In genomic region chr10:104199567-104199966, GRCh38 we compare ENCODE assay signal across 26 cellular contexts. TPM values are rescaled to one million over a fixed set of nuclear protein-coding genes. Genes with fewer than 3 reads are reported as not detected.
DNase-seq lines count a peak whose midpoint lies in the region; ATAC-seq, FAIRE-seq and TF ChIP-seq lines count a peak whose summit lies in the region.
"Had no signal": no experiment of that assay in that cellular context is flagged by ENCODE, and none has a peak within 500 bp of the region (broad histone marks: within the 10 kb centered on the region; RNA-seq: fewer than 3 reads in every experiment).

No MANE protein-coding gene starts in this region.

- CTCF ChIA-PET in A549 (lab: Yijun Ruan, JAX): interaction anchor here (2.4 kb wide), 1 partner anchor 11 kb away, joined by 8 read pairs; no protein-coding TSS in a partner anchor

- no peak for TF ChIP-seq EP300 in A549 (IDR thresholded peaks at IDR 0.05)

- 0 out of 3 replicates have a peak overlapping the region, but pooled peaks have one; percentile 11 for H3K4me2 ChIP-seq in A549
- H3K4me2 ChIP-seq in hepatocyte: no peak overlapping the region
- H3K4me2 ChIP-seq: BLaER1 treated with 17β-estradiol and CSF1 and Interleukin-3, amounts not matched to agents 10 nM and 100 nM had no signal

- H3K4me1 ChIP-seq in A549 (peaks cover 10% of the 10 kb centered on the region), hepatocyte (ENCODE audit: insufficient read depth) (no peaks in the 10 kb centered on the region), left lung (no peaks in the 10 kb centered on the region), gastrocnemius medialis (no peaks in the 10 kb centered on the region)
- H3K4me1 ChIP-seq: BLaER1 treated with 17β-estradiol and CSF1 and Interleukin-3, amounts not matched to agents 10 nM and 100 nM had no signal

- H2AFZ ChIP-seq in hepatocyte: no peak overlapping the region

- no peak for FAIRE-seq in A549 (lab: Jason Lieb, UNC)
- FAIRE-seq: GM12878, K562 had no signal

- in situ Hi-C loops in gastrocnemius medialis (cut with MboI; ENCODE audit: low sequenced_read_pairs in 4 of 4): no loop called here

- DNase-seq in A549 (ENCODE audit: low read depth in 1 of 2, low spot score in 1 of 2) (no peak), HK-2 (ENCODE audit: unreplicated experiment) (peak; percentile 21), hepatocyte (ENCODE audit: low spot score) (peak; percentile 15), left lung (no peak), NCI-H1694 (lab: John Stamatoyannopoulos, UW) (no peak), posterior vena cava (ENCODE audit: low spot score) (no peak), gastrocnemius medialis (no peak)
- DNase-seq: AML-193; CD4-positive, alpha-beta T cell; DMS79; EL; GDM1; Kasumi-1; NCI-H1092 treated with DMSO at 0.1 percent for 48 hours; NCI-H1436; NCI-H187 treated with DMSO at 0.1 percent for 48 hours; NCI-H446 treated with DMSO at 0.1 percent for 48 hours; SHP77 had no signal

- H3K27me3 ChIP-seq in hepatocyte: no peaks in the 10 kb centered on the region
- no peaks in the 10 kb centered on the region for H3K27me3 ChIP-seq in left lung
- no peaks in the 10 kb centered on the region for H3K27me3 ChIP-seq in gastrocnemius medialis
- H3K27me3 ChIP-seq: BLaER1 treated with 17β-estradiol and CSF1 and Interleukin-3, amounts not matched to agents 10 nM and 100 nM had no signal

- H4K20me1 ChIP-seq in hepatocyte (ENCODE audit: insufficient read depth, poor library complexity, severe bottlenecking): no peaks in the 10 kb centered on the region
- H4K20me1 ChIP-seq: BLaER1 treated with 17β-estradiol and CSF1 and Interleukin-3, amounts not matched to agents 10 nM and 100 nM had no signal

- TF ChIP-seq CTCF in A549 (IDR thresholded peaks at IDR 0.05): no peak
- TF ChIP-seq CTCF in hepatocyte (IDR thresholded peaks at IDR 0.05; ENCODE audit: poor library complexity): no peak
- TF ChIP-seq CTCF in left lung (IDR thresholded peaks at IDR 0.05): no peak
- no peak for TF ChIP-seq CTCF in gastrocnemius medialis (IDR thresholded peaks at IDR 0.05 in 4 of 5, conservative IDR thresholded peaks at IDR 0.05 in 1 of 5)

- H3K9me3 ChIP-seq in A549 (no peaks in the 10 kb centered on the region), hepatocyte (ENCODE audit: low read depth) (no peaks in the 10 kb centered on the region), left lung (no peaks in the 10 kb centered on the region), gastrocnemius medialis (no peaks in the 10 kb centered on the region)
- H3K9me3 ChIP-seq: BLaER1 treated with 17β-estradiol and CSF1 and Interleukin-3, amounts not matched to agents 10 nM and 100 nM had no signal

- H3K27ac ChIP-seq in A549 (no peak overlapping the region), hepatocyte (peak overlapping the region; percentile 60), left lung (no peak overlapping the region), gastrocnemius medialis (no peak overlapping the region)
- H3K27ac ChIP-seq: BLaER1 treated with 17β-estradiol and CSF1 and Interleukin-3, amounts not matched to agents 10 nM and 100 nM; RWPE1; SK-N-MC had no signal

- POLR2A ChIA-PET in A549 (lab: Yijun Ruan, JAX): no interaction called here

- H3K79me2 ChIP-seq in hepatocyte: no peaks in the 10 kb centered on the region

- H3K4me3 ChIP-seq in A549 (no peak overlapping the region), hepatocyte (no peak overlapping the region), left lung (no peak overlapping the region), gastrocnemius medialis (no peak overlapping the region)
- H3K4me3 ChIP-seq: BLaER1 treated with 17β-estradiol and CSF1 and Interleukin-3, amounts not matched to agents 10 nM and 100 nM; GM12878; K562; SK-N-MC had no signal

- no peaks in the 10 kb centered on the region for H3K36me3 ChIP-seq in hepatocyte (replicated peaks; ENCODE audit: insufficient read depth, low read depth)
- H3K36me3 ChIP-seq in left lung: no peaks in the 10 kb centered on the region
- H3K36me3 ChIP-seq in gastrocnemius medialis: no peaks in the 10 kb centered on the region
- H3K36me3 ChIP-seq: BLaER1 treated with 17β-estradiol and CSF1 and Interleukin-3, amounts not matched to agents 10 nM and 100 nM had no signal

- ATAC-seq in A549 (no peak), left lung (peak; percentile 60), GM21360 (IDR thresholded peaks at IDR 0.05; ENCODE audit: unreplicated experiment) (no peak), gastrocnemius medialis (no peak)
- ATAC-seq: GM12878, HCT116, K562 had no signal

- intact Hi-C loops in left lung (cut with DNase I): no loop called here
- intact Hi-C loops in posterior vena cava (cut with DNase I): no loop called here
- intact Hi-C loops in gastrocnemius medialis (cut with DNase I; ENCODE audit: low total_unique reads): no loop called here

- TF ChIP-seq POLR2A in A549 (IDR thresholded peaks at IDR 0.05; ENCODE audit: low read length): no peak
- TF ChIP-seq POLR2A in gastrocnemius medialis (IDR thresholded peaks at IDR 0.05): no peak

- 33% methylated on average over 2 of the region's 2 CpGs for WGBS in A549 (ENCODE audit: missing lambda C conversion rate)
- WGBS in hepatocyte (ENCODE audit: low lambda C conversion rate, missing lambda C conversion rate): 57% methylated on average over 2 of the region's 2 CpGs

- TF ChIP-seq RAD21 in A549 (conservative IDR thresholded peaks at IDR 0.05 in 1 of 2, IDR thresholded peaks at IDR 0.05 in 1 of 2): no peak

- no peaks in the 10 kb centered on the region for H3K9me2 ChIP-seq in hepatocyte (replicated peaks; ENCODE audit: insufficient read depth)

TF ChIP-seq in A549, 52 proteins besides CTCF, POLR2A, EP300 and RAD21:
- TF ChIP-seq EHF (CRISPR knock-in tag; IDR thresholded peaks at IDR 0.05) (no peak), ZFP36 (IDR thresholded peaks at IDR 0.05; ENCODE audit: borderline replicate concordance, partially characterized antibody) (no peak), HOXB13 (CRISPR knock-in tag; IDR thresholded peaks at IDR 0.05; ENCODE audit: low read depth) (no peak)

RNA-seq across cellular contexts. Expression of gene CFAP43, which starts 32.6 kb away (rescaled TPM):
- polyA plus RNA-seq in A549 (2011; rRNA removed): 0.42 and 0.75 TPM in 2 replicates
- 0.08 and 0.13 TPM in 2 replicates for polyA plus RNA-seq in A549 (2012; cell fraction: cytosol; rRNA removed)
- 0.14 and 0.16 TPM in 2 replicates for polyA plus RNA-seq in A549 (2012; cell fraction: nucleus; rRNA removed)
- 0.16 to 0.36 TPM (median 0.31 TPM) in 3 replicates for polyA plus RNA-seq in A549 (2017; fragmentation: RNase III; extraction: RNeasy Plus Mini Kit Qiagen cat#74134 plus additional on column Dnase treatment)
- 0.24 and 0.25 TPM in 2 replicates for polyA minus RNA-seq in A549 (2011; rRNA and poly(A)+ RNA removed)
- total RNA-seq in hepatocyte: 0.83 and 1.6 TPM in 2 replicates
- polyA plus RNA-seq in hepatocyte: 0.57 and 0.66 TPM in 2 replicates
- total RNA-seq in left lung: 1 to 10 TPM in 1 of 2 donors, under 1 TPM in 1; 0.70 to 7.4 TPM
- under 1 TPM; 0.24 to 0.28 TPM for total RNA-seq in posterior vena cava
- total RNA-seq in gastrocnemius medialis: not detected
- total RNA-seq: CD4-positive, alpha-beta T cell; HT1080 had no signal

RNA-seq across cellular contexts. Expression of gene GSTO1, which starts 55.1 kb away (rescaled TPM):
- polyA plus RNA-seq in A549 (2011; rRNA removed) (172 and 204 TPM in 2 replicates), A549 (2017; fragmentation: RNase III; extraction: RNeasy Plus Mini Kit Qiagen cat#74134 plus additional on column Dnase treatment) (152 to 163 TPM (median 156 TPM) in 3 replicates), hepatocyte (292 and 328 TPM in 2 replicates)
- 97.9 and 112 TPM in 2 replicates for polyA plus RNA-seq in A549 (2012; cell fraction: cytosol; rRNA removed)
- 33.3 and 54.1 TPM in 2 replicates for polyA plus RNA-seq in A549 (2012; cell fraction: nucleus; rRNA removed)
- 23.8 TPM in 2 replicates for polyA minus RNA-seq in A549 (2011; rRNA and poly(A)+ RNA removed)
- total RNA-seq in hepatocyte (216 and 220 TPM in 2 replicates), left lung (100 to 1,000 TPM; 106 to 157 TPM), posterior vena cava (100 to 1,000 TPM in 1 of 2 donors, 10 to 100 TPM in 1; 81.8 to 117 TPM), gastrocnemius medialis (100 to 1,000 TPM in 2 of 4 donors, 10 to 100 TPM in 2; 39.6 to 284 (median 74.2) TPM)

Comparison
In these comparisons a context has a peak if more than half of its experiments do, and no peak if none do; other contexts are left out.
1. DNase-seq: peak in HK-2 (single experiment) and hepatocyte (single experiment); none in A549 (0 of 2), left lung (0 of 2), NCI-H1694 (single experiment), posterior vena cava (single experiment) and gastrocnemius medialis (0 of 2).